Comparison of ENCODE assay signal across 13 cellular contexts in the genomic region with DNA sequence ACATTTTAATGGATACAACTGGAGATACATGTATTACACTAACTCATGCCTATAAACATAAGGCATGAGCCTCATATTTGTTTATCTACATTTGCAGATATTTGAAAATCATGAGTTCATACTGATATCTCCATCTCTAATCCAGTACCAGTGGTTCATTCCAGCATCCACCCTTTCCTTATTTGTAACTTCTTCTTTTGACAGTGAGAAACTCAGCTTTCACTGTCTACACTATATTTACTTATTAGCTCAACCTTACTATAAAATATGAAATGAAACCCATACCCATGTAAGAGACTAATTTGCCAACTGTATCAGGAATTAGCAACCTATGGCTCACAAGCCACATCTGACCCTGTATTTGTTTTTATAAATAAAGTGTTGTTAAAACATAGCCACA.
DNase-seq lines count a peak whose midpoint lies in the region; ATAC-seq and TF ChIP-seq lines count a peak whose summit lies in the region.
"Had no signal": no experiment of that assay in that cellular context is flagged by ENCODE, and none has a peak within 500 bp of the region (broad histone marks: within the 10 kb centered on the region; RNA-seq: fewer than 3 reads in every experiment).

No MANE protein-coding gene starts in this region.

- no peak for TF ChIP-seq CTCF in WI38 (IDR thresholded peaks at IDR 0.05; ENCODE audit: low read depth, low read length)
- TF ChIP-seq CTCF in progenitor cell of endocrine pancreas (IDR thresholded peaks at IDR 0.05; ENCODE audit: unreplicated experiment): no peak

- H2BK5ac ChIP-seq in mesenchymal stem cell (ENCODE audit: low read depth, low read length, poor library complexity, severe bottlenecking) (no peak overlapping the region), mesendoderm (ENCODE audit: low read length) (no peak overlapping the region)

- H3K9me3 ChIP-seq in mesenchymal stem cell (ENCODE audit: control insufficient read depth, low read length): no peaks in the 10 kb centered on the region
- H3K9me3 ChIP-seq: esophagus squamous epithelium, tibial nerve had no signal

- no peaks in the 10 kb centered on the region for H3K36me3 ChIP-seq in mesenchymal stem cell (ENCODE audit: control insufficient read depth in 1 of 2, insufficient read depth in 2 of 2, low read depth in 1 of 2, low read length in 2 of 2)
- no peaks in the 10 kb centered on the region for H3K36me3 ChIP-seq in mesendoderm (ENCODE audit: control insufficient read depth, insufficient read depth, low read length)
- H3K36me3 ChIP-seq: esophagus squamous epithelium, tibial nerve had no signal

- H3K4me1 ChIP-seq in mesenchymal stem cell (ENCODE audit: control insufficient read depth, insufficient read depth, low read depth, low read length): no peaks in the 10 kb centered on the region
- H3K4me1 ChIP-seq in mesendoderm (ENCODE audit: control insufficient read depth, low read depth, low read length): no peaks in the 10 kb centered on the region
- H3K4me1 ChIP-seq: tibial nerve had no signal

- no peak overlapping the region for H2BK12ac ChIP-seq in mesenchymal stem cell (ENCODE audit: low read length in 2 of 2)

- H3K27ac Mint-ChIP-seq in progenitor cell of endocrine pancreas: no peak overlapping the region

- no peaks in the 10 kb centered on the region for H3K9me3 Mint-ChIP-seq in progenitor cell of endocrine pancreas (ENCODE audit: low read depth)

- no peaks in the 10 kb centered on the region for H3K36me3 Mint-ChIP-seq in progenitor cell of endocrine pancreas (ENCODE audit: insufficient read depth)

- H2AK5ac ChIP-seq in mesenchymal stem cell (ENCODE audit: low read length, severe bottlenecking) (no peak overlapping the region), mesendoderm (ENCODE audit: low read length) (no peak overlapping the region)

- H2BK120ac ChIP-seq in mesenchymal stem cell (ENCODE audit: low read depth, low read length) (no peak overlapping the region), mesendoderm (ENCODE audit: low read depth, low read length) (no peak overlapping the region)

- H3K4me1 Mint-ChIP-seq in progenitor cell of endocrine pancreas (ENCODE audit: low read depth): no peaks in the 10 kb centered on the region

- H3K4ac ChIP-seq in mesenchymal stem cell (ENCODE audit: low read depth in 1 of 2, low read length in 2 of 2): no peak overlapping the region
- no peak overlapping the region for H3K4ac ChIP-seq in mesendoderm (ENCODE audit: low read depth, low read length)

- H3K14ac ChIP-seq in mesenchymal stem cell (ENCODE audit: low read length in 2 of 2): no peak overlapping the region

- H3K27ac ChIP-seq in mesenchymal stem cell (ENCODE audit: low read length, poor library complexity, severe bottlenecking): peak overlapping the region; percentile 43
- no peak overlapping the region for H3K27ac ChIP-seq in mesendoderm (ENCODE audit: low read depth, low read length)
- H3K27ac ChIP-seq: SK-N-MC had no signal

- H2AFZ ChIP-seq in mesenchymal stem cell (ENCODE audit: low read depth, low read length): no peak overlapping the region

- H4K8ac ChIP-seq in mesenchymal stem cell (ENCODE audit: low read length): no peak overlapping the region
- no peak overlapping the region for H4K8ac ChIP-seq in mesendoderm (ENCODE audit: low read depth, low read length)

- no peak overlapping the region for H2BK15ac ChIP-seq in mesenchymal stem cell (ENCODE audit: low read depth, poor library complexity, severe bottlenecking)
- no peak overlapping the region for H2BK15ac ChIP-seq in mesendoderm (replicated peaks; ENCODE audit: low read depth)

- no peak overlapping the region for H3K4me3 Mint-ChIP-seq in progenitor cell of endocrine pancreas (ENCODE audit: low read depth)

- H3K9ac ChIP-seq in mesenchymal stem cell (ENCODE audit: low read length): peak overlapping the region; percentile 76
- no peak overlapping the region for H3K9ac ChIP-seq in mesendoderm (ENCODE audit: low read length)

- H4K5ac ChIP-seq in mesendoderm (ENCODE audit: low read length): no peak overlapping the region

- ATAC-seq in GM18868 (IDR thresholded peaks at IDR 0.05; ENCODE audit: unreplicated experiment) (peak; percentile 31), HG02884 (IDR thresholded peaks at IDR 0.05; ENCODE audit: unreplicated experiment) (peak; percentile 13), GM21786 (IDR thresholded peaks at IDR 0.05; ENCODE audit: unreplicated experiment) (no peak)

- H4K91ac ChIP-seq in mesenchymal stem cell (ENCODE audit: low read length): no peak overlapping the region

- H3K4me2 ChIP-seq in mesenchymal stem cell (ENCODE audit: low read length, poor library complexity, severe bottlenecking) (no peak overlapping the region), mesendoderm (ENCODE audit: low read length) (no peak overlapping the region)

- H3K4me3 ChIP-seq in WI38 (ENCODE audit: low read depth, low read length) (peak overlapping the region; percentile 35), mesenchymal stem cell (ENCODE audit: insufficient read depth in 1 of 2, low read depth in 1 of 2, low read length in 2 of 2) (peak overlapping the region in 1 of 2 experiments; percentile 20), mesendoderm (ENCODE audit: low read length) (no peak overlapping the region)
- H3K4me3 ChIP-seq: SK-N-MC, tibial nerve had no signal

- H3K23ac ChIP-seq in mesenchymal stem cell (ENCODE audit: low read length in 2 of 2) (no peak overlapping the region), mesendoderm (ENCODE audit: low read length) (no peak overlapping the region)

- no peaks in the 10 kb centered on the region for H3K79me2 ChIP-seq in mesendoderm (ENCODE audit: control insufficient read depth, insufficient read depth, low read length)

- no peaks in the 10 kb centered on the region for H3K27me3 ChIP-seq in mesenchymal stem cell (ENCODE audit: control insufficient read depth in 1 of 2, insufficient read depth in 1 of 2, low read length in 2 of 2)
- no peaks in the 10 kb centered on the region for H3K27me3 ChIP-seq in mesendoderm (ENCODE audit: insufficient read depth, low read length, poor library complexity)
- H3K27me3 ChIP-seq: esophagus squamous epithelium, tibial nerve had no signal

- H3K79me1 ChIP-seq in mesenchymal stem cell (replicated peaks; ENCODE audit: low read length, poor library complexity, severe bottlenecking): no peaks in the 10 kb centered on the region
- H3K79me1 ChIP-seq in mesendoderm (ENCODE audit: low read length): no peaks in the 10 kb centered on the region

- H3K27me3 Mint-ChIP-seq in progenitor cell of endocrine pancreas: no peaks in the 10 kb centered on the region

- H3K18ac ChIP-seq in mesenchymal stem cell (ENCODE audit: low read depth in 1 of 2, low read length in 2 of 2) (peak overlapping the region in 1 of 2 experiments; percentile 43), mesendoderm (ENCODE audit: low read length) (no peak overlapping the region)

- DNase-seq in mesenchymal stem cell: no peak
- no peak for DNase-seq in progenitor cell of endocrine pancreas (ENCODE audit: low spot score, unreplicated experiment)
- DNase-seq in NCI-H446 (lab: John Stamatoyannopoulos, UW): no peak
- DNase-seq in mesendoderm: no peak
- DNase-seq: activated gamma-delta T cell, esophagus squamous epithelium, H7 had no signal

- H3K56ac ChIP-seq in mesendoderm (ENCODE audit: low read length): no peak overlapping the region
